In the genomic region with DNA sequence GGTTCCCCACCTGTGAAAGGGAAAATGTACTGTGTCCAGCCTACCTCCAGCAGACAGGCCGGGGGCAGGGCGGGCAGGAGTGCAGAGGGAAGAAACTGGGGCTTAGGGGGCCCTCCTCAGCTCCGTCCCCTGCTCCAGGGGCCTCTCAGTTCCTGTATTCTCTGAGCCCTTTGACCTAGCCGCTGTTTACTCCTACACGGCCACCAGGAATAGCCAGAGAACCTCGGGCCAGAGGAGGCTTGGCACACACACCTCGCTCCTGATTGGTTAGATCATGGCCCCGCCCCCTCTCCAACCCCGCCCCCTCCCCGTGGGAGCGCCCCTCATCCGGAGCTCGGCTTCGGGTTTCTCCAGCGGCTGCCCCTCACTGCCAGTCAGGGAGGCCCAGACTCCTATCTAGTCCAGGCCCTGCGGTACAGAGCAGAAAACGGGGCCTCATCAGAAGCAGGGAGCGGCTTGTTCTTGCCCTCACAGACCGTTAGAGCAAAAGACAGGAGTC, we compare ENCODE assay signal across 8 cellular contexts. TPM values are rescaled to one million over a fixed set of nuclear protein-coding genes. Genes with fewer than 3 reads are reported as not detected.
A peak's percentile ranks its signal among the peaks of the same experiment; 100 is the strongest.
DNase-seq lines count a peak whose midpoint lies in the region; ATAC-seq and TF ChIP-seq lines count a peak whose summit lies in the region.

No MANE protein-coding gene starts in this region.

- no peaks in the 10 kb centered on the region for H3K9me3 ChIP-seq in ectodermal cell (ENCODE audit: control insufficient read depth, low read length)

- TF ChIP-seq CTCF in RWPE1 (conservative IDR thresholded peaks at IDR 0.05; ENCODE audit: low read depth), result no peak

- peak overlapping the region; percentile 29 for H3K4me3 ChIP-seq in ectodermal cell (ENCODE audit: insufficient read depth, low read depth, low read length)

- POLR2A ChIA-PET in RWPE1 (lab: Yijun Ruan, JAX; ENCODE audit: low non-redundant PET), result no interaction called here

- H3K27ac Mint-ChIP-seq in activated T-cell treated with anti-CD3 and anti-CD28 coated beads, Interleukin-2, amount 50 U/mL, for 24 hours, result peak overlapping the region; percentile 33

- peak; percentile 59 for DNase-seq in activated T-cell treated with anti-CD3 and anti-CD28 coated beads, Interleukin-2, amount 50 U/mL, for 24 hours
- DNase-seq in activated T-cell treated with anti-CD3 and anti-CD28 coated beads for 4 hours (no peak), RWPE1 (ENCODE audit: low spot score) (peak; percentile 82), medulla oblongata (ENCODE audit: extremely low spot score) (peak; percentile 82), substantia nigra (lab: John Stamatoyannopoulos, UW) (peak in 45 of 49 donors; percentile 22 to 90 (median 72)), NCI-H1694 (lab: John Stamatoyannopoulos, UW) (no peak)

- WGBS in ectodermal cell, 2 experiments, result 4 to 6% methylated on average over 19 of the region's 19 CpGs

- H3K36me3 Mint-ChIP-seq in activated T-cell treated with anti-CD3 and anti-CD28 coated beads, Interleukin-2, amount 50 U/mL, for 24 hours (ENCODE audit: low read depth), result peaks cover 59% of the 10 kb centered on the region

- H3K27ac ChIP-seq in RWPE1 (peak overlapping the region; percentile 84), ectodermal cell (ENCODE audit: insufficient read depth, low read depth, low read length, poor library complexity, severe bottlenecking) (peak overlapping the region; percentile 76), substantia nigra (ENCODE audit: low read depth, low read length, poor library complexity, severe bottlenecking) (peak overlapping the region; percentile 78)

- H3K4me1 Mint-ChIP-seq in activated T-cell treated with anti-CD3 and anti-CD28 coated beads, Interleukin-2, amount 50 U/mL, for 24 hours (ENCODE audit: low read depth), result peaks cover 32% of the 10 kb centered on the region

- CTCF ChIA-PET in RWPE1 (lab: Yijun Ruan, JAX), result interaction anchor here (0.9 kb wide), 1 partner anchor 10 kb away, joined by 3 read pairs; no protein-coding TSS in a partner anchor

- no peaks in the 10 kb centered on the region for H3K27me3 Mint-ChIP-seq in activated T-cell treated with anti-CD3 and anti-CD28 coated beads, Interleukin-2, amount 50 U/mL, for 24 hours

- peak overlapping the region; percentile 54 for H3K4me3 Mint-ChIP-seq in activated T-cell treated with anti-CD3 and anti-CD28 coated beads, Interleukin-2, amount 50 U/mL, for 24 hours

- H3K36me3 ChIP-seq in ectodermal cell (ENCODE audit: control insufficient read depth, insufficient read depth, low read length), result peaks cover 35% of the 10 kb centered on the region

- H3K4me1 ChIP-seq in ectodermal cell (ENCODE audit: control insufficient read depth, insufficient read depth, low read length), result peaks cover 14% of the 10 kb centered on the region

- no peaks in the 10 kb centered on the region for H3K27me3 ChIP-seq in ectodermal cell (ENCODE audit: control insufficient read depth, insufficient read depth, low read length, poor library complexity, severe bottlenecking)

- no peak for ATAC-seq in HG03039 (IDR thresholded peaks at IDR 0.05; ENCODE audit: unreplicated experiment)

- H3K9me3 Mint-ChIP-seq in activated T-cell treated with anti-CD3 and anti-CD28 coated beads, Interleukin-2, amount 50 U/mL, for 24 hours, result no peaks in the 10 kb centered on the region

RNA-seq across cellular contexts. Expression of a gene that starts 2.2 kb away (rescaled TPM):
- polyA plus RNA-seq in ectodermal cell (2013, experiment 1 of 4), result 33.3 TPM
- polyA plus RNA-seq in ectodermal cell (2013, experiment 2 of 4), result 31.3 TPM
- polyA plus RNA-seq in ectodermal cell (2013, experiment 3 of 4), result 26.3 TPM
- 29.3 TPM for polyA plus RNA-seq in ectodermal cell (2013, experiment 4 of 4)

RNA-seq across cellular contexts. Expression of a gene that starts 19.6 kb away (rescaled TPM):
- 8.7 TPM for polyA plus RNA-seq in ectodermal cell (2013, experiment 1 of 4)
- 8.1 TPM for polyA plus RNA-seq in ectodermal cell (2013, experiment 2 of 4)
- 10.3 TPM for polyA plus RNA-seq in ectodermal cell (2013, experiment 3 of 4)
- 10.7 TPM for polyA plus RNA-seq in ectodermal cell (2013, experiment 4 of 4)

RNA-seq across cellular contexts. Expression of a gene that starts 19.8 kb away (rescaled TPM):
- polyA plus RNA-seq in ectodermal cell (2013, experiment 1 of 4), result 39.2 TPM
- 27.4 TPM for polyA plus RNA-seq in ectodermal cell (2013, experiment 2 of 4)
- 31.3 TPM for polyA plus RNA-seq in ectodermal cell (2013, experiment 3 of 4)
- polyA plus RNA-seq in ectodermal cell (2013, experiment 4 of 4), result 35.0 TPM

RNA-seq across cellular contexts. Expression of a gene that starts 33.3 kb away (rescaled TPM):
- 3.6 TPM for polyA plus RNA-seq in ectodermal cell (2013, experiment 1 of 4)
- 4.1 TPM for polyA plus RNA-seq in ectodermal cell (2013, experiment 2 of 4)
- polyA plus RNA-seq in ectodermal cell (2013, experiment 3 of 4), result 3.8 TPM
- 6.3 TPM for polyA plus RNA-seq in ectodermal cell (2013, experiment 4 of 4)

RNA-seq across cellular contexts. Expression of a gene that starts 40.4 kb away (rescaled TPM):
- polyA plus RNA-seq in ectodermal cell (2013, experiment 1 of 4), result 39.8 TPM
- 38.0 TPM for polyA plus RNA-seq in ectodermal cell (2013, experiment 2 of 4)
- 27.9 TPM for polyA plus RNA-seq in ectodermal cell (2013, experiment 3 of 4)
- 34.1 TPM for polyA plus RNA-seq in ectodermal cell (2013, experiment 4 of 4)

Comparison
In these comparisons a context has a peak if more than half of its experiments do, and no peak if none do; other contexts are left out.
1. DNase-seq: peak in activated T-cell treated with anti-CD3 and anti-CD28 coated beads, Interleukin-2, amount 50 U/mL, for 24 hours (single experiment), RWPE1 (single experiment), medulla oblongata (single experiment) and substantia nigra (45 of 49); none in activated T-cell treated with anti-CD3 and anti-CD28 coated beads for 4 hours (single experiment) and NCI-H1694 (single experiment).
2. Peak in every context shown above with its lines, with median percentiles within 50 percentile points of each other: H3K27ac ChIP-seq.